In the genomic region with DNA sequence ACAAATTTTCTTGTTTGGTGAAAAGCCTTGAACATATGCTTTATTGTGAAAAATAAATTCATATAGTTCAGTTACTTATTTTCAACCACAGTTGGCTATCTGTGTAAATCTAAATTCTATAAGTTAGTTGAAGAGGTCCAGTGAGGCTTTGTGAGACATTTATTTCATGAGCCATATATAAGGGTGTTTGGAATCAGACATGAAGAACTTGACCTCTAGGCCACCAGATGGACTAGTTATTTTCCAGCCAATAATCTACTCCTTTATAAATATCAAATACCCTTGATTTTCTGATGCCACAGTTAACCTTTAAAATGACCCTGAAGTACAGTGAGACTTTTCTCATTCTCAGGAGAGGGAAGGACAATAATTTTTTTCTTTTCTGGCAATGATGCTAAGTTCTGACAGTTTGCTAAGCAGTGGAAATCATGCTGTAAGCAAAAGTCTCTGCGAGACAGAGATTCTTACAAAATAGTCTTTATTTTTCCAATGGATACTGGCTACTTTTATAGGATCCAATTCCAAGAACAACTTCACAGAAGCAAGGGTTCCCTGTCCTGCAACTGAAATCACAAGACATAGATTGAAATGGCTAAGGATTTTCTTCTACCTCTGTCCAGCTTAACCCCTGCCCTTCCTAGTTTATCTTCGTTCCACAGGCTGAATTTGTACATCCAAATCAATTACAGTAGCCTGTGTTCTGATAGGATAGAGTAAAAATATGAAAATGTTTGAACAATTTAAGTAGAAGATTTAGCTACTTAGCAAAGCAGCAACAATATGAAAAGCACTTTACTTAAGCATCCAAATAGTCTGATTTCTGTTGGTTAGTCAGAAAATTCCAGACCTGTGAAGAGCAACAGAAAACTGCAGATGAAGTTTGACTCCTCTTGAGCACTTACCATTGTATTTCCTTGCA, we compare ENCODE assay signal across 2 cellular contexts.
TF ChIP-seq lines count a peak whose summit lies in the region.

No MANE protein-coding gene starts in this region.

TF ChIP-seq in A549, 52 proteins besides CTCF, POLR2A, EP300 and RAD21 (continued from another document):
- TF ChIP-seq ZSCAN20 (CRISPR knock-in tag; IDR thresholded peaks at IDR 0.05) (no peak), NR3C1 (IDR thresholded peaks at IDR 0.05) (no peak), USF2 (IDR thresholded peaks at IDR 0.05) (no peak), ATOH8 (CRISPR knock-in tag; IDR thresholded peaks at IDR 0.05; ENCODE audit: low read depth) (no peak), JUNB (IDR thresholded peaks at IDR 0.05) (no peak), NPAS2 (CRISPR knock-in tag; IDR thresholded peaks at IDR 0.05; ENCODE audit: borderline replicate concordance) (no peak), BCL3 (IDR thresholded peaks at IDR 0.05) (no peak), FOXS1 (CRISPR knock-in tag; IDR thresholded peaks at IDR 0.05) (no peak), EHF (CRISPR knock-in tag; IDR thresholded peaks at IDR 0.05) (no peak), KDM1A (IDR thresholded peaks at IDR 0.05; ENCODE audit: low read depth) (no peak), NFE2L2 (conservative IDR thresholded peaks at IDR 0.05; ENCODE audit: low read length) (no peak), RFX5 (IDR thresholded peaks at IDR 0.05) (no peak), FOSB (CRISPR knock-in tag; IDR thresholded peaks at IDR 0.05) (no peak)
- TF ChIP-seq, protein P1, sequence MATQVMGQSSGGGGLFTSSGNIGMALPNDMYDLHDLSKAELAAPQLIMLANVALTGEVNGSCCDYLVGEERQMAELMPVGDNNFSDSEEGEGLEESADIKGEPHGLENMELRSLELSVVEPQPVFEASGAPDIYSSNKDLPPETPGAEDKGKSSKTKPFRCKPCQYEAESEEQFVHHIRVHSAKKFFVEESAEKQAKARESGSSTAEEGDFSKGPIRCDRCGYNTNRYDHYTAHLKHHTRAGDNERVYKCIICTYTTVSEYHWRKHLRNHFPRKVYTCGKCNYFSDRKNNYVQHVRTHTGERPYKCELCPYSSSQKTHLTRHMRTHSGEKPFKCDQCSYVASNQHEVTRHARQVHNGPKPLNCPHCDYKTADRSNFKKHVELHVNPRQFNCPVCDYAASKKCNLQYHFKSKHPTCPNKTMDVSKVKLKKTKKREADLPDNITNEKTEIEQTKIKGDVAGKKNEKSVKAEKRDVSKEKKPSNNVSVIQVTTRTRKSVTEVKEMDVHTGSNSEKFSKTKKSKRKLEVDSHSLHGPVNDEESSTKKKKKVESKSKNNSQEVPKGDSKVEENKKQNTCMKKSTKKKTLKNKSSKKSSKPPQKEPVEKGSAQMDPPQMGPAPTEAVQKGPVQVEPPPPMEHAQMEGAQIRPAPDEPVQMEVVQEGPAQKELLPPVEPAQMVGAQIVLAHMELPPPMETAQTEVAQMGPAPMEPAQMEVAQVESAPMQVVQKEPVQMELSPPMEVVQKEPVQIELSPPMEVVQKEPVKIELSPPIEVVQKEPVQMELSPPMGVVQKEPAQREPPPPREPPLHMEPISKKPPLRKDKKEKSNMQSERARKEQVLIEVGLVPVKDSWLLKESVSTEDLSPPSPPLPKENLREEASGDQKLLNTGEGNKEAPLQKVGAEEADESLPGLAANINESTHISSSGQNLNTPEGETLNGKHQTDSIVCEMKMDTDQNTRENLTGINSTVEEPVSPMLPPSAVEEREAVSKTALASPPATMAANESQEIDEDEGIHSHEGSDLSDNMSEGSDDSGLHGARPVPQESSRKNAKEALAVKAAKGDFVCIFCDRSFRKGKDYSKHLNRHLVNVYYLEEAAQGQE (IDR thresholded peaks at IDR 0.05) = no peak
- TF ChIP-seq, protein P2, sequence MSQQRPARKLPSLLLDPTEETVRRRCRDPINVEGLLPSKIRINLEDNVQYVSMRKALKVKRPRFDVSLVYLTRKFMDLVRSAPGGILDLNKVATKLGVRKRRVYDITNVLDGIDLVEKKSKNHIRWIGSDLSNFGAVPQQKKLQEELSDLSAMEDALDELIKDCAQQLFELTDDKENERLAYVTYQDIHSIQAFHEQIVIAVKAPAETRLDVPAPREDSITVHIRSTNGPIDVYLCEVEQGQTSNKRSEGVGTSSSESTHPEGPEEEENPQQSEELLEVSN (IDR thresholded peaks at IDR 0.05; ENCODE audit: borderline replicate concordance, low read depth) = no peak

TF ChIP-seq in endothelial cell of umbilical vein, 7 proteins besides CTCF, POLR2A, EP300 and RAD21 (continued from another document):
- TF ChIP-seq, protein P3, sequence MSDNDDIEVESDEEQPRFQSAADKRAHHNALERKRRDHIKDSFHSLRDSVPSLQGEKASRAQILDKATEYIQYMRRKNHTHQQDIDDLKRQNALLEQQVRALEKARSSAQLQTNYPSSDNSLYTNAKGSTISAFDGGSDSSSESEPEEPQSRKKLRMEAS (IDR thresholded peaks at IDR 0.05; ENCODE audit: insufficient read depth, insufficient read length) = no peak
- TF ChIP-seq JUN (IDR thresholded peaks at IDR 0.05; ENCODE audit: borderline replicate concordance, insufficient read depth, insufficient read length, low read depth) = no peak
- TF ChIP-seq FOS (IDR thresholded peaks at IDR 0.05; ENCODE audit: borderline replicate concordance, insufficient read depth, low read length) = no peak
- no peak for TF ChIP-seq EZH2 (IDR thresholded peaks at IDR 0.05; ENCODE audit: borderline replicate concordance, low read depth, low read length, severe bottlenecking)
- no peak for TF ChIP-seq POLR2AphosphoS5 (IDR thresholded peaks at IDR 0.05; ENCODE audit: insufficient read depth, low read depth, low read length)
- no peak for TF ChIP-seq MYC (IDR thresholded peaks at IDR 0.05; ENCODE audit: low read depth, low read length)
